29 cellular contexts compared by ENCODE assay signal in genomic region chr21:17482928-17483327, GRCh38. TPM values are rescaled to one million over a fixed set of nuclear protein-coding genes. Genes with fewer than 3 reads are reported as not detected.
"Had no signal": no experiment of that assay in that cellular context is flagged by ENCODE, and none has a peak within 500 bp of the region (broad histone marks: within the 10 kb centered on the region; RNA-seq: fewer than 3 reads in every experiment).

No MANE protein-coding gene starts in this region.

- H3K4me1 Mint-ChIP-seq: mesothelial cell of epicardium, naive B cell had no signal

- H3K27ac Mint-ChIP-seq: dendritic cell treated with granulocyte-macrophage colony-stimulating factor and Interleukin-4, amounts not matched to agents 40 ng/mL and 50 ng/mL, for 4 days; effector memory CD8-positive, alpha-beta T cell; endodermal cell; mesothelial cell of epicardium had no signal

- H3K4me3 Mint-ChIP-seq: dendritic cell treated with granulocyte-macrophage colony-stimulating factor and Interleukin-4, amounts not matched to agents 40 ng/mL and 50 ng/mL, for 4 days; effector memory CD8-positive, alpha-beta T cell; endodermal cell; mesothelial cell of epicardium; naive B cell had no signal

- H3K36me3 ChIP-seq: colonic mucosa, esophagus squamous epithelium, gastrocnemius medialis, heart right ventricle, left lung, lower lobe of right lung had no signal

- H3K27ac ChIP-seq: colonic mucosa, epithelial cell of prostate, esophagus squamous epithelium, gastrocnemius medialis, heart right ventricle, left lung, lower lobe of right lung had no signal

- H3K36me3 Mint-ChIP-seq: mesothelial cell of epicardium, naive B cell had no signal

- H3K4me1 ChIP-seq: colonic mucosa, esophagus squamous epithelium, gastrocnemius medialis, heart right ventricle, left lung, lower lobe of right lung had no signal

- DNase-seq: colonic mucosa; cortex of kidney; effector CD8-positive, alpha-beta T cell; effector memory CD8-positive, alpha-beta T cell; endodermal cell; erythroblast; esophagus squamous epithelium; foreskin fibroblast; foreskin melanocyte; gastrocnemius medialis; glutamatergic neuron; head of caudate nucleus; heart right ventricle; hypothalamus; left cardiac atrium; left lung; left ventricle myocardium superior; lower lobe of right lung; mesenchymal stem cell; mucosa of descending colon; naive B cell had no signal

- ATAC-seq: effector memory CD8-positive, alpha-beta T cell; esophagus mucosa; gastrocnemius medialis; heart right ventricle; left cardiac atrium; left lung; left ventricle myocardium superior; lower lobe of right lung; mucosa of descending colon had no signal

- H3K27me3 Mint-ChIP-seq: effector memory CD8-positive, alpha-beta T cell; naive B cell had no signal

- H3K4me3 ChIP-seq: colonic mucosa, esophagus squamous epithelium, gastrocnemius medialis, heart right ventricle, left lung, lower lobe of right lung, mucosa of descending colon had no signal

- H3K27me3 ChIP-seq: colonic mucosa, esophagus squamous epithelium, gastrocnemius medialis, heart right ventricle, left lung had no signal

- FAIRE-seq: endometrium, islet of Langerhans, keratinocyte had no signal

- H3K9me3 Mint-ChIP-seq: dendritic cell treated with granulocyte-macrophage colony-stimulating factor and Interleukin-4, amounts not matched to agents 40 ng/mL and 50 ng/mL, for 4 days; effector memory CD8-positive, alpha-beta T cell; endodermal cell; mesothelial cell of epicardium had no signal

- H3K9me3 ChIP-seq: colonic mucosa, esophagus squamous epithelium, gastrocnemius medialis, heart right ventricle, left lung, lower lobe of right lung, mucosa of descending colon had no signal

RNA-seq across cellular contexts. Expression of gene CXADR, which starts 29.9 kb away (rescaled TPM):
- total RNA-seq: myocyte had no signal
